In the genomic region with DNA sequence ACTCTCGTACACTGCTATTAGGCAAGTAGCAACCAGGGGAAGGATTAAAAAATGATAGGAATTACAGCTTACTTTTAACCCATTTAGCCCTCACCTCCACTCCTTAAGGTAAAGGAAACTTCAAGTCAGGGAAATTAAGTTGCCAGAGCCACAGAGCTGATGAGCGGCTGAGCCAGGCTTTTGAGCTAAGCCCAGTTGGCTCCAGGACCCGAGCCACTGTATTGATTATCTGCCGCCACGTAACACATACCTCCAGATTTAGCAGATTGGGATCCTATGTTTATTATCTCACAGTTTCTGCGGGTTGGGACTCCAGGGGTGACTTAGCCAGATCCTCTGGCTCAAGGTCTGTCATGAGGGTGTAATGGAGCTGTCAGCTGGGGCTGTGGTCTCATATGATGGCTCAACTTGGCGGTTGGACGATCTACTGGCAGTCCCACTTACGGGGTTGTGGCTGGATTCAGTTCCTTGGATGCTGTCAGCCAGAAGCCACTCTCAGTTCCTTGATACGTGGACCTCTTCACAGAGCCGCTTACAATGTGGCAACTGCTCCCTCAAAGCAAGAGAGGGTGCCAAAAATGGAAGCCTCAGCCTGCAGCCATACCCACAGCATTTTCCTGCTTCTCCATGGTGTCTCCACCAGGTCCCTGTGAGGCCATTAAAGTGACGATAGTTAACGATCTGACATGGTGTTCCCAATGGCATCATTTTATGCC, we compare ENCODE assay signal across 1 cellular context.
TF ChIP-seq lines count a peak whose summit lies in the region.

No MANE protein-coding gene starts in this region.

TF ChIP-seq in HepG2, 621 proteins besides CTCF, POLR2A, EP300 and RAD21 (continued from another document and continues in another):
- TF ChIP-seq, protein P1, sequence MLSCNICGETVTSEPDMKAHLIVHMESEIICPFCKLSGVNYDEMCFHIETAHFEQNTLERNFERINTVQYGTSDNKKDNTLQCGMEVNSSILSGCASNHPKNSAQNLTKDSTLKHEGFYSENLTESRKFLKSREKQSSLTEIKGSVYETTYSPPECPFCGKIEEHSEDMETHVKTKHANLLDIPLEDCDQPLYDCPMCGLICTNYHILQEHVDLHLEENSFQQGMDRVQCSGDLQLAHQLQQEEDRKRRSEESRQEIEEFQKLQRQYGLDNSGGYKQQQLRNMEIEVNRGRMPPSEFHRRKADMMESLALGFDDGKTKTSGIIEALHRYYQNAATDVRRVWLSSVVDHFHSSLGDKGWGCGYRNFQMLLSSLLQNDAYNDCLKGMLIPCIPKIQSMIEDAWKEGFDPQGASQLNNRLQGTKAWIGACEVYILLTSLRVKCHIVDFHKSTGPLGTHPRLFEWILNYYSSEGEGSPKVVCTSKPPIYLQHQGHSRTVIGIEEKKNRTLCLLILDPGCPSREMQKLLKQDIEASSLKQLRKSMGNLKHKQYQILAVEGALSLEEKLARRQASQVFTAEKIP (CRISPR knock-in tag; IDR thresholded peaks at IDR 0.05; ENCODE audit: borderline replicate concordance), result no peak
- TF ChIP-seq ZNF660 (CRISPR knock-in tag; IDR thresholded peaks at IDR 0.05; ENCODE audit: borderline replicate concordance, low read depth) (no peak), ZNF121 (CRISPR knock-in tag; IDR thresholded peaks at IDR 0.05) (no peak), ZFAT (CRISPR knock-in tag; conservative IDR thresholded peaks at IDR 0.05) (no peak), DNMT3B (CRISPR knock-in tag; conservative IDR thresholded peaks at IDR 0.05) (no peak), NFYC (CRISPR knock-in tag; IDR thresholded peaks at IDR 0.05) (no peak), ZNF564 (CRISPR knock-in tag; IDR thresholded peaks at IDR 0.05) (no peak), ZSCAN25 (CRISPR knock-in tag; IDR thresholded peaks at IDR 0.05) (no peak), ZNF343 (CRISPR knock-in tag; IDR thresholded peaks at IDR 0.05) (no peak), SOX13 (IDR thresholded peaks at IDR 0.05) (no peak), SOX13 (CRISPR knock-in tag; conservative IDR thresholded peaks at IDR 0.05 in 1 of 2, IDR thresholded peaks at IDR 0.05 in 1 of 2) (no peak), XBP1 (CRISPR knock-in tag; IDR thresholded peaks at IDR 0.05) (no peak), HIVEP1 (CRISPR knock-in tag; IDR thresholded peaks at IDR 0.05) (0 out of 2 replicates have a peak, but pooled peaks have one; percentile 20), U2AF1 (optimal IDR thresholded peaks at IDR 0.05; ENCODE audit: low read depth, low read length) (no peak), FOSL2 (CRISPR knock-in tag; IDR thresholded peaks at IDR 0.05) (no peak), SALL1 (CRISPR knock-in tag; IDR thresholded peaks at IDR 0.05) (no peak), GATAD2A (CRISPR knock-in tag; IDR thresholded peaks at IDR 0.05) (no peak), ZC3H13 (CRISPR knock-in tag; IDR thresholded peaks at IDR 0.05) (no peak), ZNF501 (CRISPR knock-in tag; IDR thresholded peaks at IDR 0.05) (no peak), DPF2 (CRISPR knock-in tag; IDR thresholded peaks at IDR 0.05; ENCODE audit: borderline replicate concordance, low read depth) (no peak), SAFB2 (CRISPR knock-in tag; IDR thresholded peaks at IDR 0.05; ENCODE audit: borderline replicate concordance, low read depth) (no peak), SP4 (CRISPR knock-in tag; IDR thresholded peaks at IDR 0.05) (no peak), ZNF232 (CRISPR knock-in tag; IDR thresholded peaks at IDR 0.05; ENCODE audit: borderline replicate concordance) (0 out of 2 replicates have a peak, but pooled peaks have one; percentile 14), ZNF138 (CRISPR knock-in tag; IDR thresholded peaks at IDR 0.05; ENCODE audit: low read depth) (no peak), ZNF773 (CRISPR knock-in tag; IDR thresholded peaks at IDR 0.05; ENCODE audit: borderline replicate concordance) (no peak), PPARG (CRISPR knock-in tag; conservative IDR thresholded peaks at IDR 0.05) (no peak), ZNF781 (CRISPR knock-in tag; IDR thresholded peaks at IDR 0.05; ENCODE audit: borderline replicate concordance, not compliant biosample characterization) (no peak), ZNF468 (CRISPR knock-in tag; IDR thresholded peaks at IDR 0.05) (no peak), ARNTL (CRISPR knock-in tag; IDR thresholded peaks at IDR 0.05) (no peak), CBFB (CRISPR knock-in tag; IDR thresholded peaks at IDR 0.05) (no peak), ZNF263 (CRISPR knock-in tag; IDR thresholded peaks at IDR 0.05) (no peak), MIER3 (CRISPR knock-in tag; IDR thresholded peaks at IDR 0.05; ENCODE audit: borderline replicate concordance) (no peak), ASH2L (IDR thresholded peaks at IDR 0.05; ENCODE audit: insufficient read length, low read depth, low read length) (no peak), ZMYM2 (CRISPR knock-in tag; IDR thresholded peaks at IDR 0.05) (no peak), MYC (CRISPR knock-in tag; IDR thresholded peaks at IDR 0.05; ENCODE audit: borderline replicate concordance) (no peak), IKZF4 (CRISPR knock-in tag; IDR thresholded peaks at IDR 0.05; ENCODE audit: borderline replicate concordance, low read depth, not compliant biosample characterization) (peak; percentile 31), ZNF839 (CRISPR knock-in tag; IDR thresholded peaks at IDR 0.05; ENCODE audit: borderline replicate concordance) (peak; percentile 49; the same call in 1 of the 2 replicates), RBFOX2 (IDR thresholded peaks at IDR 0.05; ENCODE audit: low read depth, low read length) (no peak), ZC3H4 (CRISPR knock-in tag; IDR thresholded peaks at IDR 0.05; ENCODE audit: borderline replicate concordance) (no peak), ZNF34 (CRISPR knock-in tag; IDR thresholded peaks at IDR 0.05; ENCODE audit: borderline replicate concordance) (no peak), RBAK (CRISPR knock-in tag; IDR thresholded peaks at IDR 0.05) (0 out of 2 replicates have a peak, but pooled peaks have one; percentile 73)
- TF ChIP-seq, protein P2, sequence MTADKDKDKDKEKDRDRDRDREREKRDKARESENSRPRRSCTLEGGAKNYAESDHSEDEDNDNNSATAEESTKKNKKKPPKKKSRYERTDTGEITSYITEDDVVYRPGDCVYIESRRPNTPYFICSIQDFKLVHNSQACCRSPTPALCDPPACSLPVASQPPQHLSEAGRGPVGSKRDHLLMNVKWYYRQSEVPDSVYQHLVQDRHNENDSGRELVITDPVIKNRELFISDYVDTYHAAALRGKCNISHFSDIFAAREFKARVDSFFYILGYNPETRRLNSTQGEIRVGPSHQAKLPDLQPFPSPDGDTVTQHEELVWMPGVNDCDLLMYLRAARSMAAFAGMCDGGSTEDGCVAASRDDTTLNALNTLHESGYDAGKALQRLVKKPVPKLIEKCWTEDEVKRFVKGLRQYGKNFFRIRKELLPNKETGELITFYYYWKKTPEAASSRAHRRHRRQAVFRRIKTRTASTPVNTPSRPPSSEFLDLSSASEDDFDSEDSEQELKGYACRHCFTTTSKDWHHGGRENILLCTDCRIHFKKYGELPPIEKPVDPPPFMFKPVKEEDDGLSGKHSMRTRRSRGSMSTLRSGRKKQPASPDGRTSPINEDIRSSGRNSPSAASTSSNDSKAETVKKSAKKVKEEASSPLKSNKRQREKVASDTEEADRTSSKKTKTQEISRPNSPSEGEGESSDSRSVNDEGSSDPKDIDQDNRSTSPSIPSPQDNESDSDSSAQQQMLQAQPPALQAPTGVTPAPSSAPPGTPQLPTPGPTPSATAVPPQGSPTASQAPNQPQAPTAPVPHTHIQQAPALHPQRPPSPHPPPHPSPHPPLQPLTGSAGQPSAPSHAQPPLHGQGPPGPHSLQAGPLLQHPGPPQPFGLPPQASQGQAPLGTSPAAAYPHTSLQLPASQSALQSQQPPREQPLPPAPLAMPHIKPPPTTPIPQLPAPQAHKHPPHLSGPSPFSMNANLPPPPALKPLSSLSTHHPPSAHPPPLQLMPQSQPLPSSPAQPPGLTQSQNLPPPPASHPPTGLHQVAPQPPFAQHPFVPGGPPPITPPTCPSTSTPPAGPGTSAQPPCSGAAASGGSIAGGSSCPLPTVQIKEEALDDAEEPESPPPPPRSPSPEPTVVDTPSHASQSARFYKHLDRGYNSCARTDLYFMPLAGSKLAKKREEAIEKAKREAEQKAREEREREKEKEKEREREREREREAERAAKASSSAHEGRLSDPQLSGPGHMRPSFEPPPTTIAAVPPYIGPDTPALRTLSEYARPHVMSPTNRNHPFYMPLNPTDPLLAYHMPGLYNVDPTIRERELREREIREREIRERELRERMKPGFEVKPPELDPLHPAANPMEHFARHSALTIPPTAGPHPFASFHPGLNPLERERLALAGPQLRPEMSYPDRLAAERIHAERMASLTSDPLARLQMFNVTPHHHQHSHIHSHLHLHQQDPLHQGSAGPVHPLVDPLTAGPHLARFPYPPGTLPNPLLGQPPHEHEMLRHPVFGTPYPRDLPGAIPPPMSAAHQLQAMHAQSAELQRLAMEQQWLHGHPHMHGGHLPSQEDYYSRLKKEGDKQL (CRISPR knock-in tag; IDR thresholded peaks at IDR 0.05; ENCODE audit: low read depth), result no peak
- TF ChIP-seq, protein P3, sequence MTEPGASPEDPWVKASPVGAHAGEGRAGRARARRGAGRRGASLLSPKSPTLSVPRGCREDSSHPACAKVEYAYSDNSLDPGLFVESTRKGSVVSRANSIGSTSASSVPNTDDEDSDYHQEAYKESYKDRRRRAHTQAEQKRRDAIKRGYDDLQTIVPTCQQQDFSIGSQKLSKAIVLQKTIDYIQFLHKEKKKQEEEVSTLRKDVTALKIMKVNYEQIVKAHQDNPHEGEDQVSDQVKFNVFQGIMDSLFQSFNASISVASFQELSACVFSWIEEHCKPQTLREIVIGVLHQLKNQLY (CRISPR knock-in tag; IDR thresholded peaks at IDR 0.05), result no peak
- TF ChIP-seq, protein P4, sequence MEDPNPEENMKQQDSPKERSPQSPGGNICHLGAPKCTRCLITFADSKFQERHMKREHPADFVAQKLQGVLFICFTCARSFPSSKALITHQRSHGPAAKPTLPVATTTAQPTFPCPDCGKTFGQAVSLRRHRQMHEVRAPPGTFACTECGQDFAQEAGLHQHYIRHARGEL (CRISPR knock-in tag; IDR thresholded peaks at IDR 0.05), result 0 out of 2 replicates have a peak, but pooled peaks have one; percentile 52
- TF ChIP-seq, protein P5, sequence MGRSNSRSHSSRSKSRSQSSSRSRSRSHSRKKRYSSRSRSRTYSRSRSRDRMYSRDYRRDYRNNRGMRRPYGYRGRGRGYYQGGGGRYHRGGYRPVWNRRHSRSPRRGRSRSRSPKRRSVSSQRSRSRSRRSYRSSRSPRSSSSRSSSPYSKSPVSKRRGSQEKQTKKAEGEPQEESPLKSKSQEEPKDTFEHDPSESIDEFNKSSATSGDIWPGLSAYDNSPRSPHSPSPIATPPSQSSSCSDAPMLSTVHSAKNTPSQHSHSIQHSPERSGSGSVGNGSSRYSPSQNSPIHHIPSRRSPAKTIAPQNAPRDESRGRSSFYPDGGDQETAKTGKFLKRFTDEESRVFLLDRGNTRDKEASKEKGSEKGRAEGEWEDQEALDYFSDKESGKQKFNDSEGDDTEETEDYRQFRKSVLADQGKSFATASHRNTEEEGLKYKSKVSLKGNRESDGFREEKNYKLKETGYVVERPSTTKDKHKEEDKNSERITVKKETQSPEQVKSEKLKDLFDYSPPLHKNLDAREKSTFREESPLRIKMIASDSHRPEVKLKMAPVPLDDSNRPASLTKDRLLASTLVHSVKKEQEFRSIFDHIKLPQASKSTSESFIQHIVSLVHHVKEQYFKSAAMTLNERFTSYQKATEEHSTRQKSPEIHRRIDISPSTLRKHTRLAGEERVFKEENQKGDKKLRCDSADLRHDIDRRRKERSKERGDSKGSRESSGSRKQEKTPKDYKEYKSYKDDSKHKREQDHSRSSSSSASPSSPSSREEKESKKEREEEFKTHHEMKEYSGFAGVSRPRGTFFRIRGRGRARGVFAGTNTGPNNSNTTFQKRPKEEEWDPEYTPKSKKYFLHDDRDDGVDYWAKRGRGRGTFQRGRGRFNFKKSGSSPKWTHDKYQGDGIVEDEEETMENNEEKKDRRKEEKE (IDR thresholded peaks at IDR 0.05), result no peak
- TF ChIP-seq, protein P6, sequence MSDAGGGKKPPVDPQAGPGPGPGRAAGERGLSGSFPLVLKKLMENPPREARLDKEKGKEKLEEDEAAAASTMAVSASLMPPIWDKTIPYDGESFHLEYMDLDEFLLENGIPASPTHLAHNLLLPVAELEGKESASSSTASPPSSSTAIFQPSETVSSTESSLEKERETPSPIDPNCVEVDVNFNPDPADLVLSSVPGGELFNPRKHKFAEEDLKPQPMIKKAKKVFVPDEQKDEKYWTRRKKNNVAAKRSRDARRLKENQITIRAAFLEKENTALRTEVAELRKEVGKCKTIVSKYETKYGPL (CRISPR knock-in tag; IDR thresholded peaks at IDR 0.05), result no peak
- TF ChIP-seq, protein P7, sequence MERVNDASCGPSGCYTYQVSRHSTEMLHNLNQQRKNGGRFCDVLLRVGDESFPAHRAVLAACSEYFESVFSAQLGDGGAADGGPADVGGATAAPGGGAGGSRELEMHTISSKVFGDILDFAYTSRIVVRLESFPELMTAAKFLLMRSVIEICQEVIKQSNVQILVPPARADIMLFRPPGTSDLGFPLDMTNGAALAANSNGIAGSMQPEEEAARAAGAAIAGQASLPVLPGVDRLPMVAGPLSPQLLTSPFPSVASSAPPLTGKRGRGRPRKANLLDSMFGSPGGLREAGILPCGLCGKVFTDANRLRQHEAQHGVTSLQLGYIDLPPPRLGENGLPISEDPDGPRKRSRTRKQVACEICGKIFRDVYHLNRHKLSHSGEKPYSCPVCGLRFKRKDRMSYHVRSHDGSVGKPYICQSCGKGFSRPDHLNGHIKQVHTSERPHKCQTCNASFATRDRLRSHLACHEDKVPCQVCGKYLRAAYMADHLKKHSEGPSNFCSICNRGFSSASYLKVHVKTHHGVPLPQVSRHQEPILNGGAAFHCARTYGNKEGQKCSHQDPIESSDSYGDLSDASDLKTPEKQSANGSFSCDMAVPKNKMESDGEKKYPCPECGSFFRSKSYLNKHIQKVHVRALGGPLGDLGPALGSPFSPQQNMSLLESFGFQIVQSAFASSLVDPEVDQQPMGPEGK (CRISPR knock-in tag; IDR thresholded peaks at IDR 0.05), result no peak
- TF ChIP-seq, protein P8, sequence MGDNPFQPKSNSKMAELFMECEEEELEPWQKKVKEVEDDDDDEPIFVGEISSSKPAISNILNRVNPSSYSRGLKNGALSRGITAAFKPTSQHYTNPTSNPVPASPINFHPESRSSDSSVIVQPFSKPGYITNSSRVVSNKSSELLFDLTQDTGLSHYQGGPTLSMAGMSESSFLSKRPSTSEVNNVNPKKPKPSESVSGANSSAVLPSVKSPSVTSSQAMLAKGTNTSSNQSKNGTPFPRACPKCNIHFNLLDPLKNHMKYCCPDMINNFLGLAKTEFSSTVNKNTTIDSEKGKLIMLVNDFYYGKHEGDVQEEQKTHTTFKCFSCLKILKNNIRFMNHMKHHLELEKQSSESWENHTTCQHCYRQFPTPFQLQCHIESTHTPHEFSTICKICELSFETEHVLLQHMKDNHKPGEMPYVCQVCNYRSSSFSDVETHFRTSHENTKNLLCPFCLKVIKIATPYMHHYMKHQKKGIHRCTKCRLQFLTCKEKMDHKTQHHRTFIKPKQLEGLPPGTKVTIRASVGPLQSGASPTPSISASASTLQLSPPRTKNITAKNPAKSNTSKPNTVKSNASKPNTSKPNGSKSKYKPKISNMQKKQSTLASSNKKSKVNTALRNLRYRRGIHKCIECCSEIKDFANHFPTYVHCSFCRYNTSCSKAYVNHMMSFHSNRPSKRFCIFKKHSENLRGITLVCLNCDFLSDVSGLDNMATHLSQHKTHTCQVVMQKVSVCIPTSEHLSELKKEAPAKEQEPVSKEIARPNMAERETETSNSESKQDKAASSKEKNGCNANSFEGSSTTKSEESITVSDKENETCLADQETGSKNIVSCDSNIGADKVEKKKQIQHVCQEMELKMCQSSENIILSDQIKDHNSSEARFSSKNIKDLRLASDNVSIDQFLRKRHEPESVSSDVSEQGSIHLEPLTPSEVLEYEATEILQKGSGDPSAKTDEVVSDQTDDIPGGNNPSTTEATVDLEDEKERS (CRISPR knock-in tag; IDR thresholded peaks at IDR 0.05), result no peak
